Comparison of ENCODE assay signal across 28 cellular contexts in genomic region chr13:27496851-27497250, GRCh38.
"Had no signal": no experiment of that assay in that cellular context is flagged by ENCODE, and none has a peak within 500 bp of the region (broad histone marks: within the 10 kb centered on the region; RNA-seq: fewer than 3 reads in every experiment).

No MANE protein-coding gene starts in this region.

- H3K27ac Mint-ChIP-seq: activated naive CD8-positive, alpha-beta T cell; activated T-helper 2 cell treated with anti-CD3 and anti-CD28 coated beads, Interferon-gamma antibody, Interleukin-2, Interleukin-4, amounts not matched to agents 10 μg/mL and 5 μg/mL and 100 μg/mL, durations not matched to agents 14 hours and 24 hours and 36 hours; effector memory CD8-positive, alpha-beta T cell; mesothelial cell of epicardium; naive thymus-derived CD8-positive, alpha-beta T cell; stimulated activated memory B cell treated with anti-CD40 and anti-IgM and Interleukin-4, amounts not matched to agents 10 μg/mL and 1 μg/mL and 100 μg/mL, for 72 hours; T-helper 2 cell treated with Interferon-gamma antibody and Interleukin-4, amounts not matched to agents 5 μg/mL and 100 μg/mL, for 36 hours had no signal

- H3K4me3 Mint-ChIP-seq: activated naive CD8-positive, alpha-beta T cell; activated T-cell treated with anti-CD3 and anti-CD28 coated beads, Interleukin-2, amount 50 U/mL, for 4 hours; central memory CD8-positive, alpha-beta T cell; effector memory CD8-positive, alpha-beta T cell; mesothelial cell of epicardium; naive thymus-derived CD8-positive, alpha-beta T cell; stimulated activated memory B cell treated with anti-CD40 and anti-IgM and Interleukin-4, amounts not matched to agents 10 μg/mL and 1 μg/mL and 100 μg/mL, for 72 hours; T-helper 2 cell treated with Interferon-gamma antibody and Interleukin-4, amounts not matched to agents 5 μg/mL and 100 μg/mL, for 36 hours had no signal

- H3K9me3 ChIP-seq: adrenal gland, colonic mucosa, neutrophil, pancreas, sigmoid colon, stomach, suprapubic skin, tibial nerve had no signal

- H3K4me1 ChIP-seq: adrenal gland, colonic mucosa, pancreas, sigmoid colon, suprapubic skin, tibial nerve had no signal

- H3K27ac ChIP-seq: adrenal gland, colonic mucosa, hepatocyte, neutrophil, pancreas, sigmoid colon, stomach, suprapubic skin, tibial nerve had no signal

- DNase-seq: activated CD4-positive, alpha-beta T cell treated with anti-CD3 and anti-CD28 coated beads, Interleukin-2, amount 50 U/mL, for 4 hours; activated CD8-positive, alpha-beta memory T cell treated with anti-CD3 and anti-CD28 coated beads, Interleukin-2, amount 50 U/mL, for 48 hours; activated naive CD4-positive, alpha-beta T cell; activated T-cell treated with anti-CD3 and anti-CD28 coated beads, Interleukin-2, amount 50 U/mL, for 4 hours; adrenal gland; colonic mucosa; dorsolateral prefrontal cortex; effector memory CD8-positive, alpha-beta T cell; foreskin melanocyte; glutamatergic neuron; left ventricle myocardium superior; mammary epithelial cell; naive thymus-derived CD8-positive, alpha-beta T cell; pancreas; sigmoid colon; stimulated activated CD4-positive, alpha-beta T cell treated with anti-CD3 and anti-CD28 coated beads, Interleukin-15, amount 100 ng/mL, for 24 hours; stomach had no signal

- H3K27me3 ChIP-seq: adrenal gland, colonic mucosa, dorsolateral prefrontal cortex, hepatocyte, neutrophil, pancreas, sigmoid colon, stomach, suprapubic skin, tibial nerve had no signal

- H3K4me1 Mint-ChIP-seq: central memory CD8-positive, alpha-beta T cell; stimulated activated memory B cell treated with anti-CD40 and anti-IgM and Interleukin-4, amounts not matched to agents 10 μg/mL and 1 μg/mL and 100 μg/mL, for 72 hours had no signal

- H3K36me3 Mint-ChIP-seq: activated naive CD8-positive, alpha-beta T cell; mesothelial cell of epicardium; naive thymus-derived CD8-positive, alpha-beta T cell; stimulated activated memory B cell treated with anti-CD40 and anti-IgM and Interleukin-4, amounts not matched to agents 10 μg/mL and 1 μg/mL and 100 μg/mL, for 72 hours had no signal

- H3K27me3 Mint-ChIP-seq: activated naive CD8-positive, alpha-beta T cell; central memory CD8-positive, alpha-beta T cell; naive thymus-derived CD8-positive, alpha-beta T cell; stimulated activated memory B cell treated with anti-CD40 and anti-IgM and Interleukin-4, amounts not matched to agents 10 μg/mL and 1 μg/mL and 100 μg/mL, for 72 hours had no signal

- H3K36me3 ChIP-seq: adrenal gland, colonic mucosa, neutrophil, pancreas, sigmoid colon, stomach, suprapubic skin, tibial nerve had no signal

- H3K4me3 ChIP-seq: adrenal gland, colonic mucosa, dorsolateral prefrontal cortex, hepatocyte, pancreas, sigmoid colon, smooth muscle cell, stomach, suprapubic skin, tibial nerve had no signal

- H3K9me3 Mint-ChIP-seq: activated T-cell treated with anti-CD3 and anti-CD28 coated beads, Interleukin-2, amount 50 U/mL, for 4 hours; activated T-helper 2 cell treated with anti-CD3 and anti-CD28 coated beads, Interferon-gamma antibody, Interleukin-2, Interleukin-4, amounts not matched to agents 10 μg/mL and 5 μg/mL and 100 μg/mL, durations not matched to agents 14 hours and 24 hours and 36 hours; central memory CD8-positive, alpha-beta T cell; effector memory CD8-positive, alpha-beta T cell; mesothelial cell of epicardium; naive thymus-derived CD8-positive, alpha-beta T cell; stimulated activated memory B cell treated with anti-CD40 and anti-IgM and Interleukin-4, amounts not matched to agents 10 μg/mL and 1 μg/mL and 100 μg/mL, for 72 hours; T-helper 2 cell treated with Interferon-gamma antibody and Interleukin-4, amounts not matched to agents 5 μg/mL and 100 μg/mL, for 36 hours had no signal
